22 cellular contexts compared by ENCODE assay signal in the genomic region with DNA sequence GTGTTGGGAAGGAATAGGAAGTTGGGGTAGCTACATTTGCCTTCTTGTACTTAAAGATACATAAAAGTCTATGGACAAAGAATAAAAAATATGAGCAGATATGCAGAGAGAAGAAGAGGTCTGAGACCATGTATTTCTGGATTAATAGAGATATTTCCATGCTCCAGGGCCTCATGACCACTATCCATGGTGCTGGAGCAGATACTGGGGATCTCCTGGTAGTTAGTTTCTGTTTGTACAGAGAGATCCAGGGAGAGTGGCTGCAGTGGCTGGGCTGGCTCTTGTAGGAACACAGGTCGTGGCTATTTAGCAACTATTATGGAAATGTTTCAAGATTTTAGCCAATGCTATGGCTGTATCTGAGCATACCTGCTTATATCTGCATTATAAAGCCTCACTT.
DNase-seq lines count a peak whose midpoint lies in the region; ATAC-seq, FAIRE-seq and TF ChIP-seq lines count a peak whose summit lies in the region.
"Had no signal": no experiment of that assay in that cellular context is flagged by ENCODE, and none has a peak within 500 bp of the region (broad histone marks: within the 10 kb centered on the region; RNA-seq: fewer than 3 reads in every experiment).

No MANE protein-coding gene starts in this region.

- H3K27ac Mint-ChIP-seq in WTC11, result no peak overlapping the region
- H3K27ac Mint-ChIP-seq: activated CD4-positive, alpha-beta memory T cell treated with anti-CD3 and anti-CD28 coated beads for 36 hours; activated naive CD8-positive, alpha-beta T cell; CD4-positive, alpha-beta T cell; mesothelial cell of epicardium had no signal

- no peaks in the 10 kb centered on the region for H3K36me3 Mint-ChIP-seq in WTC11
- H3K36me3 Mint-ChIP-seq: activated CD4-positive, alpha-beta memory T cell treated with anti-CD3 and anti-CD28 coated beads for 36 hours; activated naive CD8-positive, alpha-beta T cell; mesothelial cell of epicardium had no signal

- DNase-seq in HepG2 (ENCODE audit: low spot score), result no peak
- DNase-seq in right lobe of liver, result no peak
- DNase-seq in WTC11 (ENCODE audit: low spot score), result peak; percentile 10
- peak; percentile 34 for DNase-seq in iPS-NIHi11 (ENCODE audit: low spot score)
- no peak for DNase-seq in Karpas-422
- no peak for DNase-seq in vagina (ENCODE audit: extremely low spot score in 2 of 2)
- DNase-seq in GM13977 (ENCODE audit: low spot score), result no peak
- DNase-seq: activated CD4-positive, alpha-beta memory T cell treated with anti-CD3 and anti-CD28 coated beads for 36 hours; activated T-cell treated with anti-CD3 and anti-CD28 coated beads, Interleukin-2, amount 50 U/mL, for 4 hours; CD4-positive, alpha-beta T cell; heart right ventricle; kidney; NCI-H2029 treated with DMSO at 0.1 percent for 48 hours; NCI-H524 treated with DMSO at 0.1 percent for 48 hours; retina; stimulated activated CD4-positive, alpha-beta T cell treated with anti-CD3 and anti-CD28 coated beads, Interleukin-15, amount 100 ng/mL, for 24 hours; stimulated activated naive CD4-positive, alpha-beta T cell had no signal

- POLR2A ChIA-PET in HepG2 (lab: Yijun Ruan, JAX), result no interaction called here
- POLR2A ChIA-PET in WTC11 (lab: Charles Lee), result no interaction called here

- no peak for TF ChIP-seq RAD21 in HepG2 (CRISPR knock-in tag; IDR thresholded peaks at IDR 0.05)

- TF ChIP-seq CTCF in HepG2 (CRISPR knock-in tag; IDR thresholded peaks at IDR 0.05), result no peak
- no peak for TF ChIP-seq CTCF in right lobe of liver (IDR thresholded peaks at IDR 0.05)
- TF ChIP-seq CTCF in WTC11 (IDR thresholded peaks at IDR 0.05), result no peak
- no peak for TF ChIP-seq CTCF in vagina (IDR thresholded peaks at IDR 0.05)
- no peak for TF ChIP-seq CTCF in GM13977 (IDR thresholded peaks at IDR 0.05; ENCODE audit: extremely low read depth, insufficient read depth, missing control alignments)

- H3K4me3 ChIP-seq in HepG2 (replicated peaks in 1 of 3; ENCODE audit: insufficient read depth in 1 of 3, low read depth in 2 of 3, low read length in 3 of 3), result no peak overlapping the region
- no peak overlapping the region for H3K4me3 ChIP-seq in right lobe of liver
- H3K4me3 ChIP-seq in Karpas-422 (ENCODE audit: low read length), result no peak overlapping the region
- no peak overlapping the region for H3K4me3 ChIP-seq in vagina
- H3K4me3 ChIP-seq: cardiac muscle cell, heart right ventricle, tibial nerve had no signal

- intact Hi-C loops in HepG2 (cut with micrococcal nuclease; ENCODE audit: unreplicated experiment) (no loop called here), right lobe of liver (cut with DNase I) (no loop called here), vagina (cut with DNase I) (no loop called here)

- 0% methylated on average over 1 of the region's 1 CpG for WGBS in HepG2 (ENCODE audit: low lambda C conversion rate)
- 0% methylated on average over 1 of the region's 1 CpG for WGBS in right lobe of liver (ENCODE audit: insufficient coverage, low coverage, low lambda C conversion rate, missing lambda C conversion rate)

- TF ChIP-seq POLR2A in HepG2 (IDR thresholded peaks at IDR 0.05; ENCODE audit: insufficient read depth in 1 of 2, low read depth in 2 of 2, low read length in 2 of 2), result no peak
- no peak for TF ChIP-seq POLR2A in right lobe of liver (IDR thresholded peaks at IDR 0.05)
- no peak for TF ChIP-seq POLR2A in vagina (IDR thresholded peaks at IDR 0.05)

- H3K79me2 ChIP-seq in HepG2 (ENCODE audit: insufficient read depth, low read length), result no peaks in the 10 kb centered on the region
- no peaks in the 10 kb centered on the region for H3K79me2 ChIP-seq in Karpas-422 (ENCODE audit: low read length)

- peaks cover 3% of the 10 kb centered on the region; the same call in 1 of the 2 replicates for H3K9me3 Mint-ChIP-seq in WTC11
- H3K9me3 Mint-ChIP-seq: activated CD4-positive, alpha-beta memory T cell treated with anti-CD3 and anti-CD28 coated beads for 36 hours; activated T-cell treated with anti-CD3 and anti-CD28 coated beads, Interleukin-2, amount 50 U/mL, for 4 hours; CD4-positive, alpha-beta T cell; mesothelial cell of epicardium had no signal

- H3K27me3 ChIP-seq in HepG2 (ENCODE audit: control insufficient read depth in 1 of 2, insufficient read depth in 2 of 2, low read length in 2 of 2) (no peaks in the 10 kb centered on the region), right lobe of liver (no peaks in the 10 kb centered on the region), Karpas-422 (ENCODE audit: low read length) (no peaks in the 10 kb centered on the region), vagina (no peaks in the 10 kb centered on the region)
- H3K27me3 ChIP-seq: cardiac muscle cell, heart right ventricle, tibial nerve had no signal

- peaks cover 3% of the 10 kb centered on the region; the same call in 1 of the 2 replicates for H3K4me1 Mint-ChIP-seq in WTC11
- H3K4me1 Mint-ChIP-seq: mesothelial cell of epicardium had no signal

- no peaks in the 10 kb centered on the region for H3K9me2 ChIP-seq in Karpas-422 (replicated peaks; ENCODE audit: insufficient read depth, low read length)

- H3K9ac ChIP-seq in HepG2 (ENCODE audit: insufficient read depth, low read depth, low read length) (no peak overlapping the region), Karpas-422 (ENCODE audit: low read length) (no peak overlapping the region)

- TF ChIP-seq EP300 in HepG2 (IDR thresholded peaks at IDR 0.05; ENCODE audit: low read depth in 2 of 2, low read length in 2 of 2), result no peak
- TF ChIP-seq EP300 in HepG2 (CRISPR knock-in tag; IDR thresholded peaks at IDR 0.05; ENCODE audit: borderline replicate concordance), result no peak

- no peak for ATAC-seq in HepG2
- ATAC-seq in right lobe of liver, result no peak
- ATAC-seq in WTC11, result peak; percentile 75
- no peak for ATAC-seq in HG02884 (IDR thresholded peaks at IDR 0.05; ENCODE audit: unreplicated experiment)
- ATAC-seq: activated T-cell treated with anti-CD3 and anti-CD28 coated beads, Interleukin-2, amount 50 U/mL, for 4 hours; heart right ventricle had no signal

- no peaks in the 10 kb centered on the region for H3K27me3 Mint-ChIP-seq in WTC11 (ENCODE audit: low read depth)

- H3K36me3 ChIP-seq in HepG2 (replicated peaks in 1 of 2; ENCODE audit: control insufficient read depth in 1 of 2, insufficient read depth in 2 of 2, low read length in 2 of 2) (no peaks in the 10 kb centered on the region), right lobe of liver (no peaks in the 10 kb centered on the region), Karpas-422 (ENCODE audit: insufficient read depth, low read length) (no peaks in the 10 kb centered on the region), vagina (no peaks in the 10 kb centered on the region)
- H3K36me3 ChIP-seq: cardiac muscle cell, heart right ventricle, tibial nerve had no signal

- no peak overlapping the region for H3K4me2 ChIP-seq in HepG2 (ENCODE audit: low read depth, low read length)
- H3K4me2 ChIP-seq in Karpas-422 (ENCODE audit: low read depth, low read length, poor library complexity, severe bottlenecking), result no peak overlapping the region

- no peaks in the 10 kb centered on the region for H3K9me3 ChIP-seq in HepG2 (ENCODE audit: low read length)
- H3K9me3 ChIP-seq in right lobe of liver, result no peaks in the 10 kb centered on the region
- no peaks in the 10 kb centered on the region for H3K9me3 ChIP-seq in Karpas-422 (ENCODE audit: low read length)
- H3K9me3 ChIP-seq in vagina, result no peaks in the 10 kb centered on the region
- H3K9me3 ChIP-seq: tibial nerve had no signal

- in situ Hi-C loops in HepG2 (cut with HindIII; ENCODE audit: extremely low pct_ligation_motif_present, low pct_unique_long_range_greater_than_20kb), result no loop called here
- in situ Hi-C loops in GM13977 (cut with MboI; ENCODE audit: low pct_unique_long_range_greater_than_20kb, low sequenced_read_pairs, unreplicated experiment), result no loop called here

- H2AFZ ChIP-seq in HepG2 (ENCODE audit: low read length), result no peak overlapping the region
- no peak overlapping the region for H2AFZ ChIP-seq in Karpas-422 (ENCODE audit: low read length)

- BruUV-seq in HepG2 (replicated peaks; lab: Mats Ljungman, UMichigan), result no TSS peak

- no peaks in the 10 kb centered on the region for H4K20me1 ChIP-seq in HepG2 (ENCODE audit: insufficient read depth, low read length)
- no peaks in the 10 kb centered on the region for H4K20me1 ChIP-seq in Karpas-422 (ENCODE audit: insufficient read depth, low read depth, low read length)

- H3K27ac ChIP-seq in HepG2 (ENCODE audit: extremely low read length, insufficient read depth, low read length), result no peak overlapping the region
- no peak overlapping the region for H3K27ac ChIP-seq in right lobe of liver
- H3K27ac ChIP-seq in Karpas-422 (ENCODE audit: low read length), result no peak overlapping the region
- no peak overlapping the region for H3K27ac ChIP-seq in vagina
- H3K27ac ChIP-seq: cardiac muscle cell, heart right ventricle, tibial nerve had no signal

- no peaks in the 10 kb centered on the region for H3K4me1 ChIP-seq in HepG2 (ENCODE audit: insufficient read depth, low read length)
- H3K4me1 ChIP-seq in right lobe of liver, result no peaks in the 10 kb centered on the region
- no peaks in the 10 kb centered on the region for H3K4me1 ChIP-seq in Karpas-422 (ENCODE audit: low read length)
- no peaks in the 10 kb centered on the region for H3K4me1 ChIP-seq in vagina
- H3K4me1 ChIP-seq: heart right ventricle, tibial nerve had no signal

- no peak for FAIRE-seq in HepG2 (lab: Jason Lieb, UNC)
- FAIRE-seq: kidney had no signal

- CTCF ChIA-PET in HepG2 (lab: Yijun Ruan, JAX; ENCODE audit: low intra/inter-chr PET ratio, low total read pairs), result no interaction called here
- CTCF ChIA-PET in WTC11 (lab: Charles Lee), result no interaction called here

- H3K4me3 Mint-ChIP-seq in WTC11, result no peak overlapping the region
- H3K4me3 Mint-ChIP-seq: activated CD4-positive, alpha-beta memory T cell treated with anti-CD3 and anti-CD28 coated beads for 36 hours; activated naive CD8-positive, alpha-beta T cell; activated T-cell treated with anti-CD3 and anti-CD28 coated beads, Interleukin-2, amount 50 U/mL, for 4 hours; CD4-positive, alpha-beta T cell; mesothelial cell of epicardium had no signal

TF ChIP-seq in WTC11, 78 proteins besides CTCF, POLR2A, EP300 and RAD21:
- no peak for TF ChIP-seq USF2 (CRISPR knock-in tag; IDR thresholded peaks at IDR 0.05)
- no peak for TF ChIP-seq GRHL2 (CRISPR knock-in tag; IDR thresholded peaks at IDR 0.05; ENCODE audit: insufficient replicate concordance, severe bottlenecking)
- no peak for TF ChIP-seq TEAD1 (CRISPR knock-in tag; IDR thresholded peaks at IDR 0.05)

Comparison
In these comparisons a context has a peak if more than half of its experiments do, and no peak if none do; other contexts are left out.
1. DNase-seq: peak in WTC11 (single experiment) and iPS-NIHi11 (single experiment); none in HepG2 (single experiment), right lobe of liver (0 of 3), Karpas-422 (single experiment), vagina (0 of 2) and GM13977 (single experiment).